ENCODE assay signal across 21 cellular contexts in genomic region chr9:112914524-112914923, GRCh38. TPM values are rescaled to one million over a fixed set of nuclear protein-coding genes. Genes with fewer than 3 reads are reported as not detected.
A peak's percentile ranks its signal among the peaks of the same experiment; 100 is the strongest.
DNase-seq lines count a peak whose midpoint lies in the region; ATAC-seq and TF ChIP-seq lines count a peak whose summit lies in the region.
"Had no signal": no experiment of that assay in that cellular context is flagged by ENCODE, and none has a peak within 500 bp of the region (broad histone marks: within the 10 kb centered on the region; RNA-seq: fewer than 3 reads in every experiment).

No MANE protein-coding gene starts in this region.

- no peak overlapping the region for H3K27ac Mint-ChIP-seq in stimulated activated memory B cell treated with anti-CD40 and anti-IgM and Interleukin-4, amounts not matched to agents 10 μg/mL and 1 μg/mL and 100 μg/mL, for 72 hours
- H3K27ac Mint-ChIP-seq: CD4-positive, alpha-beta T cell; HFFc6 had no signal

- no peaks in the 10 kb centered on the region for H3K9me3 ChIP-seq in right atrium auricular region
- H3K9me3 ChIP-seq: MG63 had no signal

- no peak for TF ChIP-seq CTCF in right atrium auricular region (IDR thresholded peaks at IDR 0.05)

- DNase-seq in Right ventricle myocardium superior (no peak), right atrium auricular region (ENCODE audit: low spot score) (no peak), NCI-H69 (lab: John Stamatoyannopoulos, UW) (peak; percentile 48), cerebellum (ENCODE audit: low spot score) (peak; percentile 45), superior temporal gyrus (ENCODE audit: extremely low spot score) (peak; percentile 22), NCI-H1092 treated with DMSO at 0.1 percent for 48 hours (lab: John Stamatoyannopoulos, UW) (no peak)
- DNase-seq: ACHN; Calu3; CD4-positive, alpha-beta T cell; DMS79 treated with DMSO at 0.1 percent for 48 hours; GF-D8; HFFc6; MG63; NCI-H1436; NCI-H2081; NCI-H345; T-helper 1 cell had no signal

- H3K4me3 ChIP-seq in right atrium auricular region = no peak overlapping the region
- H3K4me3 ChIP-seq: MG63 had no signal

- H3K4me1 ChIP-seq in right atrium auricular region = peaks cover 0 to 2% of the 10 kb centered on the region in 2 donors

- no peaks in the 10 kb centered on the region for H3K27me3 Mint-ChIP-seq in stimulated activated memory B cell treated with anti-CD40 and anti-IgM and Interleukin-4, amounts not matched to agents 10 μg/mL and 1 μg/mL and 100 μg/mL, for 72 hours

- no peaks in the 10 kb centered on the region for H3K4me1 Mint-ChIP-seq in stimulated activated memory B cell treated with anti-CD40 and anti-IgM and Interleukin-4, amounts not matched to agents 10 μg/mL and 1 μg/mL and 100 μg/mL, for 72 hours

- H3K4me3 Mint-ChIP-seq in stimulated activated memory B cell treated with anti-CD40 and anti-IgM and Interleukin-4, amounts not matched to agents 10 μg/mL and 1 μg/mL and 100 μg/mL, for 72 hours = no peak overlapping the region
- H3K4me3 Mint-ChIP-seq: CD4-positive, alpha-beta T cell; HFFc6 had no signal

- no peaks in the 10 kb centered on the region for H3K9me3 Mint-ChIP-seq in stimulated activated memory B cell treated with anti-CD40 and anti-IgM and Interleukin-4, amounts not matched to agents 10 μg/mL and 1 μg/mL and 100 μg/mL, for 72 hours
- H3K9me3 Mint-ChIP-seq: CD4-positive, alpha-beta T cell; HFFc6 had no signal

- no peaks in the 10 kb centered on the region for H3K36me3 Mint-ChIP-seq in stimulated activated memory B cell treated with anti-CD40 and anti-IgM and Interleukin-4, amounts not matched to agents 10 μg/mL and 1 μg/mL and 100 μg/mL, for 72 hours

- H3K27me3 ChIP-seq in right atrium auricular region = no peaks in the 10 kb centered on the region
- H3K27me3 ChIP-seq: MG63 had no signal

- peak; percentile 18 for ATAC-seq in Right ventricle myocardium superior (ENCODE audit: poor library complexity)
- no peak for ATAC-seq in stimulated activated memory B cell treated with anti-CD40 and anti-IgM and Interleukin-4, amounts not matched to agents 10 μg/mL and 1 μg/mL and 100 μg/mL, for 72 hours
- no peak for ATAC-seq in HG02759 (IDR thresholded peaks at IDR 0.05; ENCODE audit: unreplicated experiment)

- no peak overlapping the region for H3K27ac ChIP-seq in right atrium auricular region
- H3K27ac ChIP-seq: KMS-11 had no signal

- intact Hi-C loops in Right ventricle myocardium superior (cut with DNase I) = no loop called here

- H3K36me3 ChIP-seq in right atrium auricular region = no peaks in the 10 kb centered on the region
- H3K36me3 ChIP-seq: MG63 had no signal

RNA-seq across cellular contexts. Expression of gene SLC46A2, which starts 23.8 kb away (rescaled TPM):
- not detected for total RNA-seq in Right ventricle myocardium superior
- under 1 TPM in 1 of 2 donors, not detected in 1; 0.43 TPM for total RNA-seq in right atrium auricular region
- total RNA-seq in cerebellum = 0.73 TPM
- total RNA-seq: Calu3; CD4-positive, alpha-beta T cell; H4; HFFc6 had no signal

Comparison
In these comparisons a context has a peak if more than half of its experiments do, and no peak if none do; other contexts are left out.
1. DNase-seq: peak in NCI-H69 (single experiment), cerebellum (single experiment) and superior temporal gyrus (single experiment); none in Right ventricle myocardium superior (single experiment), right atrium auricular region (single experiment) and NCI-H1092 treated with DMSO at 0.1 percent for 48 hours (single experiment).